Comparison of ENCODE assay signal across 23 cellular contexts in genomic region chr18:36176739-36177138, GRCh38. TPM values are rescaled to one million over a fixed set of nuclear protein-coding genes. Genes with fewer than 3 reads are reported as not detected.
DNase-seq lines count a peak whose midpoint lies in the region; ATAC-seq, FAIRE-seq and TF ChIP-seq lines count a peak whose summit lies in the region.
"Had no signal": no experiment of that assay in that cellular context is flagged by ENCODE, and none has a peak within 500 bp of the region (broad histone marks: within the 10 kb centered on the region; RNA-seq: fewer than 3 reads in every experiment).

No MANE protein-coding gene starts in this region.

- H3K4me1 ChIP-seq in duodenal mucosa (ENCODE audit: control insufficient read depth in 1 of 2, insufficient read depth in 2 of 2, low read length in 2 of 2), result peaks cover 22 to 25% of the 10 kb centered on the region in 2 donors
- peaks cover 78% of the 10 kb centered on the region for H3K4me1 ChIP-seq in HepG2 (ENCODE audit: insufficient read depth, low read length)
- H3K4me1 ChIP-seq: SJCRH30 had no signal

- TF ChIP-seq CTCF in HepG2 (CRISPR knock-in tag; IDR thresholded peaks at IDR 0.05) (no peak), lower leg skin (IDR thresholded peaks at IDR 0.05) (no peak)

- TF ChIP-seq RAD21 in HepG2 (CRISPR knock-in tag; IDR thresholded peaks at IDR 0.05), result no peak

- intact Hi-C loops in HepG2 (cut with micrococcal nuclease; ENCODE audit: unreplicated experiment) (no loop called here), lower leg skin (cut with DNase I; ENCODE audit: low total_unique reads) (no loop called here), Right ventricle myocardium superior (cut with DNase I) (no loop called here), left ventricle myocardium superior (cut with micrococcal nuclease) (no loop called here)

- peak overlapping the region; percentile 53 for H3K27ac Mint-ChIP-seq in T-helper 17 cell
- H3K27ac Mint-ChIP-seq: activated CD4-positive, alpha-beta memory T cell treated with anti-CD3 and anti-CD28 coated beads for 36 hours; activated naive CD4-positive, alpha-beta T cell treated with anti-CD3 and anti-CD28 coated beads, Interleukin-2, amount 10 ng/mL, durations not matched to agents 7 days and 5 days; CD8-positive, alpha-beta T cell; T-helper 1 cell treated with Interleukin-12 subunit alpha and Interleukin-12 subunit beta and Interleukin-4 antibody, amounts not matched to agents 30 μg/mL and 1 μg/mL, for 36 hours had no signal

- DNase-seq in GM04503 (ENCODE audit: low read depth), result peak; percentile 53
- no peak for DNase-seq in T-helper 17 cell
- DNase-seq in HepG2 (ENCODE audit: low spot score), result no peak
- DNase-seq in lower leg skin (ENCODE audit: low spot score in 2 of 2), result no peak
- DNase-seq in Right ventricle myocardium superior, result no peak
- no peak for DNase-seq in left ventricle myocardium superior
- DNase-seq: activated CD4-positive, alpha-beta memory T cell treated with anti-CD3 and anti-CD28 coated beads for 36 hours; activated naive CD4-positive, alpha-beta T cell treated with anti-CD3 and anti-CD28 coated beads, Interleukin-2, amount 10 ng/mL, durations not matched to agents 7 days and 5 days; activated T-cell treated with anti-CD3 and anti-CD28 coated beads, Interleukin-2, amount 50 U/mL, for 1 hour; aorta; CD8-positive, alpha-beta T cell; DMS79; left lung; NCI-H1436 treated with DMSO at 0.1 percent for 48 hours; NCI-H748 treated with DMSO at 0.1 percent for 48 hours; SJCRH30; stimulated activated CD4-positive, alpha-beta T cell treated with anti-CD3 and anti-CD28 coated beads, Interleukin-12 subunit alpha, Interleukin-12 subunit beta, amount 100 ng/mL, for 4 hours; substantia nigra had no signal

- H3K4me1 Mint-ChIP-seq in T-helper 17 cell, result peaks cover 18% of the 10 kb centered on the region

- H4K20me1 ChIP-seq in HepG2 (ENCODE audit: insufficient read depth, low read length), result no peaks in the 10 kb centered on the region

- H3K27ac ChIP-seq in duodenal mucosa (ENCODE audit: low read depth, low read length) (peak overlapping the region; percentile 44), HepG2 (ENCODE audit: extremely low read length, insufficient read depth, low read length) (peak overlapping the region; percentile 87)
- H3K27ac ChIP-seq: coronary artery, left lung, SJCRH30 had no signal

- ATAC-seq in T-helper 17 cell (no peak), HepG2 (peak; percentile 13), GM21717 (IDR thresholded peaks at IDR 0.05; ENCODE audit: unreplicated experiment) (no peak), Right ventricle myocardium superior (ENCODE audit: poor library complexity) (no peak), left ventricle myocardium superior (no peak)
- ATAC-seq: CD8-positive, alpha-beta T cell; left lung had no signal

- H3K4me3 Mint-ChIP-seq in T-helper 17 cell, result no peak overlapping the region
- H3K4me3 Mint-ChIP-seq: activated CD4-positive, alpha-beta memory T cell treated with anti-CD3 and anti-CD28 coated beads for 36 hours; activated naive CD4-positive, alpha-beta T cell treated with anti-CD3 and anti-CD28 coated beads, Interleukin-2, amount 10 ng/mL, durations not matched to agents 7 days and 5 days; CD8-positive, alpha-beta T cell; T-helper 1 cell treated with Interleukin-12 subunit alpha and Interleukin-12 subunit beta and Interleukin-4 antibody, amounts not matched to agents 30 μg/mL and 1 μg/mL, for 36 hours had no signal

- TF ChIP-seq EP300 in HepG2 (IDR thresholded peaks at IDR 0.05; ENCODE audit: low read depth in 2 of 2, low read length in 2 of 2) (no peak), HepG2 (CRISPR knock-in tag; IDR thresholded peaks at IDR 0.05; ENCODE audit: borderline replicate concordance) (no peak)

- POLR2A ChIA-PET in HepG2 (lab: Yijun Ruan, JAX), result interaction anchor here (0.9 to 4.5 kb wide), 6 partner anchors 11 to 98 kb away, joined by 3 to 103 read pairs (median 10); partner anchors contain the start of genes ELP2, MOCOS and SLC39A6

- 88% methylated on average over 9 of the region's 9 CpGs for WGBS in HepG2 (ENCODE audit: low lambda C conversion rate)
- WGBS in lower leg skin, 2 donors, result 88% methylated on average over 9 of the region's 9 CpGs

- no peaks in the 10 kb centered on the region for H3K79me2 ChIP-seq in HepG2 (ENCODE audit: insufficient read depth, low read length)

- H3K9ac ChIP-seq in duodenal mucosa (ENCODE audit: low read depth in 1 of 2, low read length in 2 of 2) (peak overlapping the region in 1 of 2 donors; percentile 3), HepG2 (ENCODE audit: insufficient read depth, low read depth, low read length) (peak overlapping the region; percentile 65)

- FAIRE-seq in HepG2 (lab: Jason Lieb, UNC), result no peak

- H2AFZ ChIP-seq in HepG2 (ENCODE audit: low read length), result no peak overlapping the region

- BruUV-seq in HepG2 (replicated peaks; lab: Mats Ljungman, UMichigan), result no TSS peak

- H3K36me3 Mint-ChIP-seq in T-helper 17 cell (ENCODE audit: low read depth), result peaks cover 7% of the 10 kb centered on the region

- H3K4me3 ChIP-seq in duodenal mucosa (ENCODE audit: low read depth in 1 of 2, low read length in 2 of 2), result no peak overlapping the region
- no peak overlapping the region for H3K4me3 ChIP-seq in HepG2 (replicated peaks in 1 of 3; ENCODE audit: insufficient read depth in 1 of 3, low read depth in 2 of 3, low read length in 3 of 3)
- H3K4me3 ChIP-seq in lower leg skin (ENCODE audit: low read depth, poor library complexity, severe bottlenecking), result no peak overlapping the region
- H3K4me3 ChIP-seq: coronary artery, left lung, SJCRH30 had no signal

- H3K4me2 ChIP-seq in HepG2 (ENCODE audit: low read depth, low read length), result peak overlapping the region; percentile 54

- in situ Hi-C loops in HepG2 (cut with HindIII; ENCODE audit: extremely low pct_ligation_motif_present, low pct_unique_long_range_greater_than_20kb), result no loop called here

- CTCF ChIA-PET in HepG2 (lab: Yijun Ruan, JAX; ENCODE audit: low intra/inter-chr PET ratio, low total read pairs), result no interaction called here

- H3K27me3 ChIP-seq in duodenal mucosa (ENCODE audit: control insufficient read depth in 1 of 2, insufficient read depth in 2 of 2, low read length in 2 of 2) (no peaks in the 10 kb centered on the region), HepG2 (ENCODE audit: control insufficient read depth in 1 of 2, insufficient read depth in 2 of 2, low read length in 2 of 2) (no peaks in the 10 kb centered on the region; a peak in 1 of 5 replicates)
- H3K27me3 ChIP-seq: left lung, SJCRH30 had no signal

- peaks cover 13 to 40% of the 10 kb centered on the region in 2 donors for H3K36me3 ChIP-seq in duodenal mucosa (ENCODE audit: control insufficient read depth in 1 of 2, insufficient read depth in 2 of 2, low read length in 2 of 2)
- H3K36me3 ChIP-seq in HepG2 (replicated peaks in 1 of 2; ENCODE audit: control insufficient read depth in 1 of 2, insufficient read depth in 2 of 2, low read length in 2 of 2), result peaks cover 9 to 21% of the 10 kb centered on the region in 2 experiments

- TF ChIP-seq POLR2A in HepG2 (IDR thresholded peaks at IDR 0.05; ENCODE audit: insufficient read depth in 1 of 2, low read depth in 2 of 2, low read length in 2 of 2) (no peak), lower leg skin (IDR thresholded peaks at IDR 0.05) (no peak)

- no peaks in the 10 kb centered on the region for H3K27me3 Mint-ChIP-seq in T-helper 17 cell
- H3K27me3 Mint-ChIP-seq: activated CD4-positive, alpha-beta memory T cell treated with anti-CD3 and anti-CD28 coated beads for 36 hours; activated naive CD4-positive, alpha-beta T cell treated with anti-CD3 and anti-CD28 coated beads, Interleukin-2, amount 10 ng/mL, durations not matched to agents 7 days and 5 days had no signal

- H3K9me3 ChIP-seq in T-helper 17 cell (ENCODE audit: control insufficient read depth, low read length, poor library complexity, severe bottlenecking) (no peaks in the 10 kb centered on the region), duodenal mucosa (ENCODE audit: control insufficient read depth in 1 of 2, low read length in 2 of 2) (no peaks in the 10 kb centered on the region), HepG2 (ENCODE audit: low read length) (no peaks in the 10 kb centered on the region)
- H3K9me3 ChIP-seq: left lung, SJCRH30 had no signal

RNA-seq across cellular contexts. Expression of gene MOCOS, which starts 10.6 kb away (rescaled TPM):
- total RNA-seq in T-helper 17 cell (under 1 TPM in 1 of 2 donors, not detected in 1; 0.30 TPM), HepG2 (2016; rRNA removed; fragmentation: Illumina TruSeq; extraction: Trizol) (15.4 and 20.0 TPM in 2 replicates), lower leg skin (1 to 10 TPM; 1.1 to 6.2 (median 4.1) TPM), Right ventricle myocardium superior (0.40 TPM), left ventricle myocardium superior (0.27 TPM)
- 6.6 TPM in 2 replicates for total RNA-seq in HepG2 (2016; cell fraction: cytosol; rRNA removed; fragmentation: Illumina TruSeq; extraction: Trizol; ENCODE audit: low read depth)
- 16.3 and 19.1 TPM in 2 replicates for total RNA-seq in HepG2 (2016; cell fraction: insoluble cytoplasmic fraction; rRNA removed; fragmentation: Illumina TruSeq; extraction: Trizol)
- total RNA-seq in HepG2 (2016; cell fraction: membrane; rRNA removed; fragmentation: Illumina TruSeq; extraction: Trizol), result 9.0 TPM in 2 replicates
- 10.5 and 13.5 TPM in 2 replicates for total RNA-seq in HepG2 (2016; cell fraction: nucleus; rRNA removed; fragmentation: Illumina TruSeq; extraction: Trizol)
- 7.7 and 10.1 TPM in 2 replicates for polyA plus RNA-seq in HepG2 (2011; rRNA removed)
- 6.0 and 7.8 TPM in 2 replicates for polyA plus RNA-seq in HepG2 (2011; cell fraction: cytosol; rRNA removed)
- 9.4 and 10.7 TPM in 2 replicates for polyA plus RNA-seq in HepG2 (2011; cell fraction: nucleus; rRNA removed)
- polyA plus RNA-seq in HepG2 (2012), result 7.5 and 8.7 TPM in 2 replicates
- 2.9 and 3.1 TPM in 2 replicates for polyA plus RNA-seq in HepG2 (2016; cell fraction: cytosol; fragmentation: Illumina TruSeq; extraction: Trizol; ENCODE audit: low read depth)
- polyA plus RNA-seq in HepG2 (2016; cell fraction: insoluble cytoplasmic fraction; fragmentation: Illumina TruSeq; extraction: Trizol; ENCODE audit: low read depth), result 21.6 and 25.3 TPM in 2 replicates
- polyA plus RNA-seq in HepG2 (2016; cell fraction: membrane; fragmentation: Illumina TruSeq; extraction: Trizol; ENCODE audit: low read depth), result 7.1 and 8.1 TPM in 2 replicates
- 13.4 and 18.9 TPM in 2 replicates for polyA plus RNA-seq in HepG2 (2016; cell fraction: nucleus; fragmentation: Illumina TruSeq; extraction: Trizol; ENCODE audit: insufficient read depth, low read depth)
- polyA minus RNA-seq in HepG2 (2011; rRNA and poly(A)+ RNA removed; ENCODE audit: low replicate concordance), result 28.6 and 205 TPM in 2 replicates
- 9.8 and 12.9 TPM in 2 replicates for polyA minus RNA-seq in HepG2 (2011; cell fraction: cytosol; rRNA and poly(A)+ RNA removed)
- 16.5 and 21.5 TPM in 2 replicates for polyA minus RNA-seq in HepG2 (2011; cell fraction: nucleus; rRNA and poly(A)+ RNA removed)
- total RNA-seq: CD8-positive, alpha-beta T cell; OCI-LY7; SJCRH30 had no signal

RNA-seq across cellular contexts. Expression of gene ELP2, which starts 47.0 kb away (rescaled TPM):
- total RNA-seq in T-helper 17 cell (100 to 1,000 TPM; 147 to 152 TPM), HepG2 (2016; rRNA removed; fragmentation: Illumina TruSeq; extraction: Trizol) (100 and 121 TPM in 2 replicates), lower leg skin (10 to 100 TPM; 52.6 to 67.6 (median 59.7) TPM), Right ventricle myocardium superior (47.6 TPM), left ventricle myocardium superior (59.5 TPM)
- total RNA-seq in HepG2 (2016; cell fraction: cytosol; rRNA removed; fragmentation: Illumina TruSeq; extraction: Trizol; ENCODE audit: low read depth), result 22.9 and 29.1 TPM in 2 replicates
- total RNA-seq in HepG2 (2016; cell fraction: insoluble cytoplasmic fraction; rRNA removed; fragmentation: Illumina TruSeq; extraction: Trizol), result 97.6 and 122 TPM in 2 replicates
- 29.2 and 32.8 TPM in 2 replicates for total RNA-seq in HepG2 (2016; cell fraction: membrane; rRNA removed; fragmentation: Illumina TruSeq; extraction: Trizol)
- total RNA-seq in HepG2 (2016; cell fraction: nucleus; rRNA removed; fragmentation: Illumina TruSeq; extraction: Trizol), result 120 and 133 TPM in 2 replicates
- 85.0 and 98.7 TPM in 2 replicates for polyA plus RNA-seq in HepG2 (2011; rRNA removed)
- polyA plus RNA-seq in HepG2 (2011; cell fraction: cytosol; rRNA removed), result 45.2 and 52.1 TPM in 2 replicates
- polyA plus RNA-seq in HepG2 (2011; cell fraction: nucleus; rRNA removed), result 82.7 and 92.7 TPM in 2 replicates
- 91.8 and 96.5 TPM in 2 replicates for polyA plus RNA-seq in HepG2 (2012)
- polyA plus RNA-seq in HepG2 (2016; cell fraction: cytosol; fragmentation: Illumina TruSeq; extraction: Trizol; ENCODE audit: low read depth), result 7.6 and 9.7 TPM in 2 replicates
- polyA plus RNA-seq in HepG2 (2016; cell fraction: insoluble cytoplasmic fraction; fragmentation: Illumina TruSeq; extraction: Trizol; ENCODE audit: low read depth), result 72.7 and 77.3 TPM in 2 replicates
- polyA plus RNA-seq in HepG2 (2016; cell fraction: membrane; fragmentation: Illumina TruSeq; extraction: Trizol; ENCODE audit: low read depth), result 13.0 and 14.3 TPM in 2 replicates
- polyA plus RNA-seq in HepG2 (2016; cell fraction: nucleus; fragmentation: Illumina TruSeq; extraction: Trizol; ENCODE audit: insufficient read depth, low read depth), result 146 and 148 TPM in 2 replicates
- polyA minus RNA-seq in HepG2 (2011; rRNA and poly(A)+ RNA removed; ENCODE audit: low replicate concordance), result 232 and 371 TPM in 2 replicates
- polyA minus RNA-seq in HepG2 (2011; cell fraction: cytosol; rRNA and poly(A)+ RNA removed), result 33.5 and 40.7 TPM in 2 replicates
- 216 and 227 TPM in 2 replicates for polyA minus RNA-seq in HepG2 (2011; cell fraction: nucleus; rRNA and poly(A)+ RNA removed)

RNA-seq across cellular contexts. Expression of gene SLC39A6, which starts 47.6 kb away (rescaled TPM):
- total RNA-seq in T-helper 17 cell (10 to 100 TPM; 14.4 to 16.3 TPM), HepG2 (2016; rRNA removed; fragmentation: Illumina TruSeq; extraction: Trizol) (30.6 and 41.7 TPM in 2 replicates), lower leg skin (100 to 1,000 TPM in 1 of 4 donors, 10 to 100 TPM in 3; 64.3 to 137 (median 83.2) TPM), Right ventricle myocardium superior (11.4 TPM), left ventricle myocardium superior (13.4 TPM)
- 4.5 and 4.8 TPM in 2 replicates for total RNA-seq in HepG2 (2016; cell fraction: cytosol; rRNA removed; fragmentation: Illumina TruSeq; extraction: Trizol; ENCODE audit: low read depth)
- total RNA-seq in HepG2 (2016; cell fraction: insoluble cytoplasmic fraction; rRNA removed; fragmentation: Illumina TruSeq; extraction: Trizol), result 30.1 and 41.9 TPM in 2 replicates
- 15.0 and 16.1 TPM in 2 replicates for total RNA-seq in HepG2 (2016; cell fraction: membrane; rRNA removed; fragmentation: Illumina TruSeq; extraction: Trizol)
- 43.0 and 47.6 TPM in 2 replicates for total RNA-seq in HepG2 (2016; cell fraction: nucleus; rRNA removed; fragmentation: Illumina TruSeq; extraction: Trizol)
- polyA plus RNA-seq in HepG2 (2011; rRNA removed), result 53.5 and 59.2 TPM in 2 replicates
- 39.3 and 51.6 TPM in 2 replicates for polyA plus RNA-seq in HepG2 (2011; cell fraction: cytosol; rRNA removed)
- polyA plus RNA-seq in HepG2 (2011; cell fraction: nucleus; rRNA removed), result 21.3 and 24.4 TPM in 2 replicates
- 27.8 and 30.5 TPM in 2 replicates for polyA plus RNA-seq in HepG2 (2012)
- 2.1 and 2.7 TPM in 2 replicates for polyA plus RNA-seq in HepG2 (2016; cell fraction: cytosol; fragmentation: Illumina TruSeq; extraction: Trizol; ENCODE audit: low read depth)
- polyA plus RNA-seq in HepG2 (2016; cell fraction: insoluble cytoplasmic fraction; fragmentation: Illumina TruSeq; extraction: Trizol; ENCODE audit: low read depth), result 21.0 and 25.3 TPM in 2 replicates
- 6.7 and 7.1 TPM in 2 replicates for polyA plus RNA-seq in HepG2 (2016; cell fraction: membrane; fragmentation: Illumina TruSeq; extraction: Trizol; ENCODE audit: low read depth)
- polyA plus RNA-seq in HepG2 (2016; cell fraction: nucleus; fragmentation: Illumina TruSeq; extraction: Trizol; ENCODE audit: insufficient read depth, low read depth), result 40.3 and 40.6 TPM in 2 replicates
- 47.6 and 205 TPM in 2 replicates for polyA minus RNA-seq in HepG2 (2011; rRNA and poly(A)+ RNA removed; ENCODE audit: low replicate concordance)
- polyA minus RNA-seq in HepG2 (2011; cell fraction: cytosol; rRNA and poly(A)+ RNA removed), result 21.0 and 24.8 TPM in 2 replicates
- 22.9 and 37.0 TPM in 2 replicates for polyA minus RNA-seq in HepG2 (2011; cell fraction: nucleus; rRNA and poly(A)+ RNA removed)
